ENCODE assay signal across 1 cellular context in the genomic region with DNA sequence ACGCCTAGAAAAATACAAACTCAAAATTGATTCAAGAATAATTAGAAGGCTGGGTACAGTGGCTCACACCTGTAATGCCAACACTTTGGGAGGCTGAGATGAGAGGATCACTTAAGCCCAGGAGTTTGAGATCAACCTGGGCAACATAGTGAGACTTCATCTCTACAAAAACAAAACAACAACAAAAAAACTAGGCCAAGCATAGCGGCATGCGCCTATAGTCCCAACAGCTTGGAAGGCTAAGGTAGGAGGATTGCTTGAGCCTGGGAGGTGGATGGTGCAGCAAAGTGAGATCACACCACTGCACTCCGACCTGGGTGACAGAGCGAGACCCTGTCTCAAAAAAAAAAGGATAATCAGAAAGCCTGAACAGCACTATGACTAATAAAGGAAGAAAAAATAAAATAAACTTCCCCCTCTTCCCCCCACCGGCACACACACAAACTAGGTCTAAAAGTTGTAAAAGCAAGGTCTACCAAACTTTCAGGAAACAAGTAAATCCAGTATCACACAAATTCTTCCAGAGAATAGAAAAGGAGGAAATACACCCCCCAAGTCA.
TF ChIP-seq lines count a peak whose summit lies in the region.

No MANE protein-coding gene starts in this region.

TF ChIP-seq in GM23338, 12 proteins besides CTCF, POLR2A, EP300 and RAD21:
- TF ChIP-seq NANOG (IDR thresholded peaks at IDR 0.05; ENCODE audit: borderline replicate concordance) (no peak), EZH2phosphoT487 (IDR thresholded peaks at IDR 0.05; ENCODE audit: unreplicated experiment) (no peak), ZNF331 (CRISPR knock-in tag; IDR thresholded peaks at IDR 0.05; ENCODE audit: low read depth) (no peak), ZNF114 (CRISPR knock-in tag; IDR thresholded peaks at IDR 0.05) (no peak), JUNB (IDR thresholded peaks at IDR 0.05; ENCODE audit: unreplicated experiment) (no peak), POLR2AphosphoS5 (IDR thresholded peaks at IDR 0.05; ENCODE audit: low read depth) (no peak), STAT1 (IDR thresholded peaks at IDR 0.05; ENCODE audit: unreplicated experiment) (no peak)
- TF ChIP-seq, protein P1, sequence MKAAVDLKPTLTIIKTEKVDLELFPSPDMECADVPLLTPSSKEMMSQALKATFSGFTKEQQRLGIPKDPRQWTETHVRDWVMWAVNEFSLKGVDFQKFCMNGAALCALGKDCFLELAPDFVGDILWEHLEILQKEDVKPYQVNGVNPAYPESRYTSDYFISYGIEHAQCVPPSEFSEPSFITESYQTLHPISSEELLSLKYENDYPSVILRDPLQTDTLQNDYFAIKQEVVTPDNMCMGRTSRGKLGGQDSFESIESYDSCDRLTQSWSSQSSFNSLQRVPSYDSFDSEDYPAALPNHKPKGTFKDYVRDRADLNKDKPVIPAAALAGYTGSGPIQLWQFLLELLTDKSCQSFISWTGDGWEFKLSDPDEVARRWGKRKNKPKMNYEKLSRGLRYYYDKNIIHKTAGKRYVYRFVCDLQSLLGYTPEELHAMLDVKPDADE (IDR thresholded peaks at IDR 0.05), result no peak
- TF ChIP-seq, protein P2, sequence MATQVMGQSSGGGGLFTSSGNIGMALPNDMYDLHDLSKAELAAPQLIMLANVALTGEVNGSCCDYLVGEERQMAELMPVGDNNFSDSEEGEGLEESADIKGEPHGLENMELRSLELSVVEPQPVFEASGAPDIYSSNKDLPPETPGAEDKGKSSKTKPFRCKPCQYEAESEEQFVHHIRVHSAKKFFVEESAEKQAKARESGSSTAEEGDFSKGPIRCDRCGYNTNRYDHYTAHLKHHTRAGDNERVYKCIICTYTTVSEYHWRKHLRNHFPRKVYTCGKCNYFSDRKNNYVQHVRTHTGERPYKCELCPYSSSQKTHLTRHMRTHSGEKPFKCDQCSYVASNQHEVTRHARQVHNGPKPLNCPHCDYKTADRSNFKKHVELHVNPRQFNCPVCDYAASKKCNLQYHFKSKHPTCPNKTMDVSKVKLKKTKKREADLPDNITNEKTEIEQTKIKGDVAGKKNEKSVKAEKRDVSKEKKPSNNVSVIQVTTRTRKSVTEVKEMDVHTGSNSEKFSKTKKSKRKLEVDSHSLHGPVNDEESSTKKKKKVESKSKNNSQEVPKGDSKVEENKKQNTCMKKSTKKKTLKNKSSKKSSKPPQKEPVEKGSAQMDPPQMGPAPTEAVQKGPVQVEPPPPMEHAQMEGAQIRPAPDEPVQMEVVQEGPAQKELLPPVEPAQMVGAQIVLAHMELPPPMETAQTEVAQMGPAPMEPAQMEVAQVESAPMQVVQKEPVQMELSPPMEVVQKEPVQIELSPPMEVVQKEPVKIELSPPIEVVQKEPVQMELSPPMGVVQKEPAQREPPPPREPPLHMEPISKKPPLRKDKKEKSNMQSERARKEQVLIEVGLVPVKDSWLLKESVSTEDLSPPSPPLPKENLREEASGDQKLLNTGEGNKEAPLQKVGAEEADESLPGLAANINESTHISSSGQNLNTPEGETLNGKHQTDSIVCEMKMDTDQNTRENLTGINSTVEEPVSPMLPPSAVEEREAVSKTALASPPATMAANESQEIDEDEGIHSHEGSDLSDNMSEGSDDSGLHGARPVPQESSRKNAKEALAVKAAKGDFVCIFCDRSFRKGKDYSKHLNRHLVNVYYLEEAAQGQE (IDR thresholded peaks at IDR 0.05; ENCODE audit: unreplicated experiment), result no peak
- TF ChIP-seq, protein P3, sequence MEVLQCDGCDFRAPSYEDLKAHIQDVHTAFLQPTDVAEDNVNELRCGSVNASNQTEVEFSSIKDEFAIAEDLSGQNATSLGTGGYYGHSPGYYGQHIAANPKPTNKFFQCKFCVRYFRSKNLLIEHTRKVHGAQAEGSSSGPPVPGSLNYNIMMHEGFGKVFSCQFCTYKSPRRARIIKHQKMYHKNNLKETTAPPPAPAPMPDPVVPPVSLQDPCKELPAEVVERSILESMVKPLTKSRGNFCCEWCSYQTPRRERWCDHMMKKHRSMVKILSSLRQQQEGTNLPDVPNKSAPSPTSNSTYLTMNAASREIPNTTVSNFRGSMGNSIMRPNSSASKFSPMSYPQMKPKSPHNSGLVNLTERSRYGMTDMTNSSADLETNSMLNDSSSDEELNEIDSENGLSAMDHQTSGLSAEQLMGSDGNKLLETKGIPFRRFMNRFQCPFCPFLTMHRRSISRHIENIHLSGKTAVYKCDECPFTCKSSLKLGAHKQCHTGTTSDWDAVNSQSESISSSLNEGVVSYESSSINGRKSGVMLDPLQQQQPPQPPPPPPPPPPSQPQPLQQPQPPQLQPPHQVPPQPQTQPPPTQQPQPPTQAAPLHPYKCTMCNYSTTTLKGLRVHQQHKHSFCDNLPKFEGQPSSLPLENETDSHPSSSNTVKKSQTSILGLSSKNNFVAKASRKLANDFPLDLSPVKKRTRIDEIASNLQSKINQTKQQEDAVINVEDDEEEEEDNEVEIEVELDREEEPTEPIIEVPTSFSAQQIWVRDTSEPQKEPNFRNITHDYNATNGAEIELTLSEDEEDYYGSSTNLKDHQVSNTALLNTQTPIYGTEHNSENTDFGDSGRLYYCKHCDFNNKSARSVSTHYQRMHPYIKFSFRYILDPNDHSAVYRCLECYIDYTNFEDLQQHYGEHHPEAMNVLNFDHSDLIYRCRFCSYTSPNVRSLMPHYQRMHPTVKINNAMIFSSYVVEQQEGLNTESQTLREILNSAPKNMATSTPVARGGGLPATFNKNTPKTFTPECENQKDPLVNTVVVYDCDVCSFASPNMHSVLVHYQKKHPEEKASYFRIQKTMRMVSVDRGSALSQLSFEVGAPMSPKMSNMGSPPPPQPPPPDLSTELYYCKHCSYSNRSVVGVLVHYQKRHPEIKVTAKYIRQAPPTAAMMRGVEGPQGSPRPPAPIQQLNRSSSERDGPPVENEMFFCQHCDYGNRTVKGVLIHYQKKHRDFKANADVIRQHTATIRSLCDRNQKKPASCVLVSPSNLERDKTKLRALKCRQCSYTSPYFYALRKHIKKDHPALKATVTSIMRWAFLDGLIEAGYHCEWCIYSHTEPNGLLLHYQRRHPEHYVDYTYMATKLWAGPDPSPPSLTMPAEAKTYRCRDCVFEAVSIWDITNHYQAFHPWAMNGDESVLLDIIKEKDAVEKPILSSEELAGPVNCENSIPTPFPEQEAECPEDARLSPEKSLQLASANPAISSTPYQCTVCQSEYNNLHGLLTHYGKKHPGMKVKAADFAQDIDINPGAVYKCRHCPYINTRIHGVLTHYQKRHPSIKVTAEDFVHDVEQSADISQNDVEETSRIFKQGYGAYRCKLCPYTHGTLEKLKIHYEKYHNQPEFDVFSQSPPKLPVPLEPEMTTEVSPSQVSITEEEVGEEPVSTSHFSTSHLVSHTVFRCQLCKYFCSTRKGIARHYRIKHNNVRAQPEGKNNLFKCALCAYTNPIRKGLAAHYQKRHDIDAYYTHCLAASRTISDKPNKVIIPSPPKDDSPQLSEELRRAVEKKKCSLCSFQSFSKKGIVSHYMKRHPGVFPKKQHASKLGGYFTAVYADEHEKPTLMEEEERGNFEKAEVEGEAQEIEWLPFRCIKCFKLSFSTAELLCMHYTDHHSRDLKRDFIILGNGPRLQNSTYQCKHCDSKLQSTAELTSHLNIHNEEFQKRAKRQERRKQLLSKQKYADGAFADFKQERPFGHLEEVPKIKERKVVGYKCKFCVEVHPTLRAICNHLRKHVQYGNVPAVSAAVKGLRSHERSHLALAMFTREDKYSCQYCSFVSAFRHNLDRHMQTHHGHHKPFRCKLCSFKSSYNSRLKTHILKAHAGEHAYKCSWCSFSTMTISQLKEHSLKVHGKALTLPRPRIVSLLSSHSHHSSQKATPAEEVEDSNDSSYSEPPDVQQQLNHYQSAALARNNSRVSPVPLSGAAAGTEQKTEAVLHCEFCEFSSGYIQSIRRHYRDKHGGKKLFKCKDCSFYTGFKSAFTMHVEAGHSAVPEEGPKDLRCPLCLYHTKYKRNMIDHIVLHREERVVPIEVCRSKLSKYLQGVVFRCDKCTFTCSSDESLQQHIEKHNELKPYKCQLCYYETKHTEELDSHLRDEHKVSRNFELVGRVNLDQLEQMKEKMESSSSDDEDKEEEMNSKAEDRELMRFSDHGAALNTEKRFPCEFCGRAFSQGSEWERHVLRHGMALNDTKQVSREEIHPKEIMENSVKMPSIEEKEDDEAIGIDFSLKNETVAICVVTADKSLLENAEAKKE (CRISPR knock-in tag; IDR thresholded peaks at IDR 0.05), result no peak
